ENCODE assay signal across 30 cellular contexts in the genomic region with DNA sequence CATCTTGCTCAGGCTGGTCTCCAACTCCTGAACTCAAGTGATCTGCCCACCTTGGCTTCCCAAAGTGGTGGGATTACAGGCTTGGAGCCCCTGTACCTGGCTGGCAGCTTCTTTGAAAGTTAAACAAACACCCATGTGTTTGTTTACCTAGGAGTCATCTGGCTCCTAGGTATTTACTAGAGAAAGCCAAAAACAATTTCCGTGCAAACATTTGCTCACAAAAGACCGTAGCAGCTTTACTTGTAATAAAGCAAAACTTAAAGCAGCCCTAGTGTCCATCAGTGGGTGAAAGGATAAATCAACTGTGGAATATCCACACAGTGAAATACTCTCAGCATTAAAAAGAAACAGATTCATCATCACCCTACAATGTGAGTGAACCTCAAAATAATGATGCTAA. TPM values are rescaled to one million over a fixed set of nuclear protein-coding genes. Genes with fewer than 3 reads are reported as not detected.
"Had no signal": no experiment of that assay in that cellular context is flagged by ENCODE, and none has a peak within 500 bp of the region (broad histone marks: within the 10 kb centered on the region; RNA-seq: fewer than 3 reads in every experiment).

No MANE protein-coding gene starts in this region.

- DNase-seq: activated CD4-positive, alpha-beta memory T cell treated with anti-CD3 and anti-CD28 coated beads, Interleukin-2, amount 10 ng/mL, durations not matched to agents 7 days and 5 days; activated CD4-positive, alpha-beta T cell treated with anti-CD3 and anti-CD28 coated beads for 1 hour; activated CD4-positive, alpha-beta T cell treated with anti-CD3 and anti-CD28 coated beads for 36 hours; activated CD4-positive, alpha-beta T cell treated with anti-CD3 and anti-CD28 coated beads for 48 hours; activated CD4-positive, alpha-beta T cell treated with anti-CD3 and anti-CD28 coated beads, Interleukin-2, amount 50 U/mL, for 1 hour; activated CD4-positive, alpha-beta T cell treated with anti-CD3 and anti-CD28 coated beads, Interleukin-2, amount 50 U/mL, for 48 hours; activated CD4-positive, CD25-positive, alpha-beta regulatory T cell; activated CD8-positive, alpha-beta memory T cell treated with anti-CD3 and anti-CD28 coated beads for 24 hours; activated CD8-positive, alpha-beta memory T cell treated with anti-CD3 and anti-CD28 coated beads, Interleukin-2, amount 10 ng/mL, durations not matched to agents 7 days and 5 days; activated CD8-positive, alpha-beta memory T cell treated with anti-CD3 and anti-CD28 coated beads, Interleukin-2, amount 50 U/mL, for 48 hours; activated CD8-positive, alpha-beta T cell treated with anti-CD3 and anti-CD28 coated beads, Interleukin-2, amount 10 ng/mL, durations not matched to agents 7 days and 5 days; activated effector memory CD4-positive, alpha-beta T cell treated with Interleukin-2 at 50 U/mL for 16 hours; activated gamma-delta T cell; activated naive CD4-positive, alpha-beta T cell treated with anti-CD3 and anti-CD28 coated beads, Interleukin-2, amount 10 ng/mL, durations not matched to agents 7 days and 5 days; activated naive CD4-positive, alpha-beta T cell treated with Interleukin-2 at 50 U/mL for 16 hours; activated naive CD8-positive, alpha-beta T cell treated with anti-CD3 and anti-CD28 coated beads, Interleukin-2, amount 10 ng/mL, durations not matched to agents 7 days and 5 days; activated naive CD8-positive, alpha-beta T cell treated with anti-CD3 and anti-CD28 coated beads, Interleukin-2, amount 50 U/mL, for 24 hours; activated T-cell treated with anti-CD3 and anti-CD28 coated beads, Interleukin-2, amount 50 U/mL, for 24 hours; activated T-cell treated with anti-CD3 and anti-CD28 coated beads, Interleukin-2, amount 50 U/mL, for 48 hours; amygdala; anterior cingulate cortex; caudate nucleus; cerebellar nuclear complex; T-helper 1 cell; T-helper 2 cell; T-helper 9 cell; WERI-Rb-1 had no signal

- H3K36me3 ChIP-seq: ascending aorta, cardiac muscle cell, WERI-Rb-1 had no signal

- H3K27me3 ChIP-seq: ascending aorta, cardiac muscle cell had no signal

- H3K27ac ChIP-seq: ascending aorta, cardiac muscle cell, WERI-Rb-1 had no signal

- H3K4me3 ChIP-seq: ascending aorta, cardiac muscle cell had no signal

- H3K9me3 ChIP-seq: ascending aorta had no signal

RNA-seq across cellular contexts. Expression of gene XCR1, which starts 29.4 kb away (rescaled TPM):
- total RNA-seq: activated CD4-positive, alpha-beta memory T cell treated with anti-CD3 and anti-CD28 coated beads, Interleukin-2, amount 10 ng/mL, durations not matched to agents 7 days and 5 days; activated CD4-positive, alpha-beta T cell treated with anti-CD3 and anti-CD28 coated beads for 36 hours; activated CD8-positive, alpha-beta memory T cell treated with anti-CD3 and anti-CD28 coated beads, Interleukin-2, amount 10 ng/mL, durations not matched to agents 7 days and 5 days; activated CD8-positive, alpha-beta T cell treated with anti-CD3 and anti-CD28 coated beads, Interleukin-2, amount 10 ng/mL, durations not matched to agents 7 days and 5 days; activated naive CD8-positive, alpha-beta T cell treated with anti-CD3 and anti-CD28 coated beads, Interleukin-2, amount 10 ng/mL, durations not matched to agents 7 days and 5 days; ascending aorta; cardiac muscle cell; chondrocyte had no signal
- polyA plus RNA-seq: cardiac muscle cell had no signal
